Comparison of ENCODE assay signal across 9 cellular contexts in genomic region chr11:6737872-6738466, GRCh38. TPM values are rescaled to one million over a fixed set of nuclear protein-coding genes. Genes with fewer than 3 reads are reported as not detected.
DNase-seq lines count a peak whose midpoint lies in the region; ATAC-seq and TF ChIP-seq lines count a peak whose summit lies in the region.
"Had no signal": no experiment of that assay in that cellular context is flagged by ENCODE, and none has a peak within 500 bp of the region (broad histone marks: within the 10 kb centered on the region; RNA-seq: fewer than 3 reads in every experiment).

No MANE protein-coding gene starts in this region.

- peak; percentile 65 for TF ChIP-seq CTCF in osteocyte (IDR thresholded peaks at IDR 0.05)

- CTCF ChIA-PET in activated CD4-positive, alpha-beta memory T cell treated with anti-CD3 and anti-CD28 coated beads, Interleukin-2, amount 10 ng/mL, durations not matched to agents 7 days and 5 days (lab: Charles Lee), result interaction anchor here (0.6 to 13.0 kb wide), 18 partner anchors 9 to 359 kb away, joined by 3 to 244 read pairs (median 4); partner anchors contain the start of gene MRPL17

- H3K4me1 Mint-ChIP-seq in activated CD4-positive, alpha-beta memory T cell treated with anti-CD3 and anti-CD28 coated beads, Interleukin-2, amount 10 ng/mL, durations not matched to agents 7 days and 5 days, result peaks cover 86% of the 10 kb centered on the region
- H3K4me1 Mint-ChIP-seq in osteocyte (ENCODE audit: unreplicated experiment), result no peaks in the 10 kb centered on the region

- H3K9me3 Mint-ChIP-seq in activated CD4-positive, alpha-beta memory T cell treated with anti-CD3 and anti-CD28 coated beads, Interleukin-2, amount 10 ng/mL, durations not matched to agents 7 days and 5 days, result no peaks in the 10 kb centered on the region
- no peaks in the 10 kb centered on the region for H3K9me3 Mint-ChIP-seq in osteocyte (ENCODE audit: unreplicated experiment)

- H3K36me3 Mint-ChIP-seq in activated CD4-positive, alpha-beta memory T cell treated with anti-CD3 and anti-CD28 coated beads, Interleukin-2, amount 10 ng/mL, durations not matched to agents 7 days and 5 days (ENCODE audit: low read depth), result peaks cover 75% of the 10 kb centered on the region
- H3K36me3 Mint-ChIP-seq in osteocyte (ENCODE audit: unreplicated experiment), result no peaks in the 10 kb centered on the region

- no peak overlapping the region for H3K4me3 Mint-ChIP-seq in activated CD4-positive, alpha-beta memory T cell treated with anti-CD3 and anti-CD28 coated beads, Interleukin-2, amount 10 ng/mL, durations not matched to agents 7 days and 5 days
- H3K4me3 Mint-ChIP-seq in osteocyte (ENCODE audit: unreplicated experiment), result no peak overlapping the region

- H3K27me3 Mint-ChIP-seq in activated CD4-positive, alpha-beta memory T cell treated with anti-CD3 and anti-CD28 coated beads, Interleukin-2, amount 10 ng/mL, durations not matched to agents 7 days and 5 days, result no peaks in the 10 kb centered on the region
- H3K27me3 Mint-ChIP-seq in osteocyte (ENCODE audit: unreplicated experiment), result peaks cover 37% of the 10 kb centered on the region

- peak; percentile 31 for DNase-seq in Ammon's horn (ENCODE audit: low spot score)
- peak; percentile 52 to 76 for DNase-seq in NCI-H526 (lab: John Stamatoyannopoulos, UW)
- peak; percentile 71 for DNase-seq in activated CD4-positive, alpha-beta memory T cell treated with anti-CD3 and anti-CD28 coated beads, Interleukin-2, amount 10 ng/mL, durations not matched to agents 7 days and 5 days
- DNase-seq in osteocyte (ENCODE audit: extremely low spot score, unreplicated experiment), result no peak
- DNase-seq in NCI-H226, result no peak

- ATAC-seq in GM18511 (IDR thresholded peaks at IDR 0.05; ENCODE audit: unreplicated experiment) (peak; percentile 85), HG02970 (IDR thresholded peaks at IDR 0.05; ENCODE audit: low FRiP score, unreplicated experiment) (peak; percentile 56), esophagus mucosa (peak; percentile 68)

- POLR2A ChIA-PET in activated CD4-positive, alpha-beta memory T cell treated with anti-CD3 and anti-CD28 coated beads, Interleukin-2, amount 10 ng/mL, durations not matched to agents 7 days and 5 days (lab: Charles Lee), result interaction anchor here (1.0 to 6.4 kb wide), 4 partner anchors 8 to 133 kb away, joined by 3 to 33 read pairs (median 4); no protein-coding TSS in a partner anchor

- peak overlapping the region; percentile 29 for H3K27ac Mint-ChIP-seq in activated CD4-positive, alpha-beta memory T cell treated with anti-CD3 and anti-CD28 coated beads, Interleukin-2, amount 10 ng/mL, durations not matched to agents 7 days and 5 days
- no peak overlapping the region for H3K27ac Mint-ChIP-seq in osteocyte (ENCODE audit: unreplicated experiment)

RNA-seq across cellular contexts. Expression of gene OR2AG2, which starts 33.8 kb away (rescaled TPM):
- not detected for total RNA-seq in activated CD4-positive, alpha-beta memory T cell treated with anti-CD3 and anti-CD28 coated beads, Interleukin-2, amount 10 ng/mL, durations not matched to agents 7 days and 5 days
- 0.04 TPM for total RNA-seq in esophagus mucosa
- 0.08 TPM in 1 of 2 replicates, not detected in the other for total RNA-seq in osteocyte

RNA-seq across cellular contexts. Expression of gene OR2AG1, which starts 44.9 kb away (rescaled TPM):
- total RNA-seq in activated CD4-positive, alpha-beta memory T cell treated with anti-CD3 and anti-CD28 coated beads, Interleukin-2, amount 10 ng/mL, durations not matched to agents 7 days and 5 days, result not detected
- total RNA-seq in esophagus mucosa (not detected), osteocyte (not detected in 2 replicates)
- total RNA-seq: T-helper 2 cell treated with Interferon-gamma antibody and Interleukin-4, amounts not matched to agents 100 ng/mL and 5 ng/mL, for 36 hours had no signal

RNA-seq across cellular contexts. Expression of gene MRPL17, which starts 54.8 kb away (rescaled TPM):
- total RNA-seq in activated CD4-positive, alpha-beta memory T cell treated with anti-CD3 and anti-CD28 coated beads, Interleukin-2, amount 10 ng/mL, durations not matched to agents 7 days and 5 days, result 10 to 100 TPM; 54.1 to 56.3 TPM
- total RNA-seq in esophagus mucosa (37.1 TPM), osteocyte (47.8 and 49.8 TPM in 2 replicates)

Comparison
In these comparisons a context has a peak if more than half of its experiments do, and no peak if none do; other contexts are left out.
1. DNase-seq: peak in Ammon's horn (single experiment), NCI-H526 (2 of 2) and activated CD4-positive, alpha-beta memory T cell treated with anti-CD3 and anti-CD28 coated beads, Interleukin-2, amount 10 ng/mL, durations not matched to agents 7 days and 5 days (single experiment); none in osteocyte (single experiment) and NCI-H226 (single experiment).
2. Peak in every context shown above with its lines, with median percentiles within 50 percentile points of each other: ATAC-seq.